ENCODE assay signal across 8 cellular contexts in the genomic region with DNA sequence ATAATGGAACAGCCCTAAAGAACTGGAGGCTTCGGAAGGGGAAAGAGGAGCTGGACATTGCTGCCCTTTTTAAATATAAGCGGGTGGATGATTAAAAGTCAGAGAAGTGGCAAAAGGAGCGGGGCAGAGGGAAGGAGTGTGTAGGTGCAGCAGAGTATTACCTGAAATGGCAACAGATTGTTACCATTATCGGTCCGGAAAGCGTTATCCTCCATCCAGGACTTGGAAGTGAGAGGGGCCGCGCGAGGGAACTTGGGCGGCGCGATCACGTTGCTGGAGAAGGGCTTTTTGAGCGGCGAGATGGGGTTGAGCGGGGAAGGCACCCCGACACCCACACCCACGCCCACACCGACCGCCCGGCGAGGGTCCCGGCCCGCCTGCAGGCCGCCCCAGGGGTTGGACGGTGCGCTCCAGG. TPM values are rescaled to one million over a fixed set of nuclear protein-coding genes. Genes with fewer than 3 reads are reported as not detected.
DNase-seq lines count a peak whose midpoint lies in the region; ATAC-seq, FAIRE-seq and TF ChIP-seq lines count a peak whose summit lies in the region.

No MANE protein-coding gene starts in this region.

- H3K4me1 ChIP-seq in upper lobe of left lung, result peaks cover 25 to 46% (median 36%) of the 10 kb centered on the region in 4 donors

- 50 to 52% methylated on average over 23 to 27 of the region's 27 CpGs for WGBS in upper lobe of left lung, 2 donors

- peaks cover 19% of the 10 kb centered on the region for H3K27me3 Mint-ChIP-seq in activated T-cell treated with anti-CD3 and anti-CD28 coated beads, Interleukin-2, amount 50 U/mL, for 24 hours
- H3K27me3 Mint-ChIP-seq in memory B cell, result no peaks in the 10 kb centered on the region

- no peak for FAIRE-seq in bronchial epithelial cell (lab: Jason Lieb, UNC)

- peaks cover 40% of the 10 kb centered on the region for H3K4me1 Mint-ChIP-seq in activated T-cell treated with anti-CD3 and anti-CD28 coated beads, Interleukin-2, amount 50 U/mL, for 24 hours (ENCODE audit: low read depth)
- peaks cover 31% of the 10 kb centered on the region for H3K4me1 Mint-ChIP-seq in memory B cell

- H3K36me3 Mint-ChIP-seq in activated T-cell treated with anti-CD3 and anti-CD28 coated beads, Interleukin-2, amount 50 U/mL, for 24 hours (ENCODE audit: low read depth), result peaks cover 6% of the 10 kb centered on the region
- peaks cover 3% of the 10 kb centered on the region for H3K36me3 Mint-ChIP-seq in memory B cell

- no peak for DNase-seq in activated T-cell treated with anti-CD3 and anti-CD28 coated beads, Interleukin-2, amount 50 U/mL, for 24 hours
- DNase-seq in activated T-cell treated with anti-CD3 and anti-CD28 coated beads for 4 hours (no peak), bronchial epithelial cell (ENCODE audit: low read depth) (no peak), memory B cell (ENCODE audit: low spot score in 2 of 2) (no peak), upper lobe of left lung (no peak), KG1 (lab: John Stamatoyannopoulos, UW) (no peak)
- no peak for DNase-seq in NK-92 treated with Interleukin-12 subunit alpha and Interleukin-12 subunit beta, amount 100 ng/mL, for 24 hours (lab: John Stamatoyannopoulos, UW)

- no peak for TF ChIP-seq CTCF in bronchial epithelial cell (IDR thresholded peaks at IDR 0.05; ENCODE audit: insufficient read depth, low read length, severe bottlenecking)
- TF ChIP-seq CTCF in upper lobe of left lung (IDR thresholded peaks at IDR 0.05), result no peak

- TF ChIP-seq POLR2A in upper lobe of left lung (IDR thresholded peaks at IDR 0.05), result no peak

- H3K27ac ChIP-seq in upper lobe of left lung, result peak overlapping the region; percentile 84 to 91 (median 86)

- H3K9me3 ChIP-seq in upper lobe of left lung, result no peaks in the 10 kb centered on the region

- H3K36me3 ChIP-seq in bronchial epithelial cell (ENCODE audit: control insufficient read depth, insufficient read depth, low read length) (peaks cover 3% of the 10 kb centered on the region), upper lobe of left lung (no peaks in the 10 kb centered on the region)

- H3K4me3 ChIP-seq in bronchial epithelial cell (ENCODE audit: low read depth, low read length) (peak overlapping the region; percentile 81), upper lobe of left lung (peak overlapping the region; percentile 19 to 75 (median 62))

- ATAC-seq in memory B cell (ENCODE audit: low read depth) (no peak), upper lobe of left lung (ENCODE audit: low FRiP score in 2 of 2) (peak in 1 of 2 donors; percentile 4), GM18511 (IDR thresholded peaks at IDR 0.05; ENCODE audit: unreplicated experiment) (no peak)

- H3K9me3 Mint-ChIP-seq in activated T-cell treated with anti-CD3 and anti-CD28 coated beads, Interleukin-2, amount 50 U/mL, for 24 hours, result no peaks in the 10 kb centered on the region
- H3K9me3 Mint-ChIP-seq in memory B cell, result no peaks in the 10 kb centered on the region

- no peak overlapping the region for H3K27ac Mint-ChIP-seq in activated T-cell treated with anti-CD3 and anti-CD28 coated beads, Interleukin-2, amount 50 U/mL, for 24 hours
- peak overlapping the region; percentile 56 for H3K27ac Mint-ChIP-seq in memory B cell

- no peak for TF ChIP-seq EP300 in upper lobe of left lung (IDR thresholded peaks at IDR 0.05)

- peak overlapping the region; percentile 66 for H3K4me3 Mint-ChIP-seq in activated T-cell treated with anti-CD3 and anti-CD28 coated beads, Interleukin-2, amount 50 U/mL, for 24 hours
- peak overlapping the region; percentile 90 for H3K4me3 Mint-ChIP-seq in memory B cell

- H3K27me3 ChIP-seq in bronchial epithelial cell (ENCODE audit: control insufficient read depth, insufficient read depth, low read length) (no peaks in the 10 kb centered on the region), upper lobe of left lung (no peaks in the 10 kb centered on the region)

RNA-seq across cellular contexts. Expression of a gene that starts 51.7 kb away (rescaled TPM):
- total RNA-seq in bronchial epithelial cell (2.4 and 3.3 TPM in 2 replicates), upper lobe of left lung (10 to 100 TPM in 2 of 6 donors, 1 to 10 TPM in 4; 5.2 to 12.6 (median 7.2) TPM)

RNA-seq across cellular contexts. Expression of a gene that starts 51.8 kb away (rescaled TPM):
- total RNA-seq in bronchial epithelial cell, result 23.2 and 26.8 TPM in 2 replicates
- total RNA-seq in upper lobe of left lung, result 10 to 100 TPM in 5 of 6 donors, 1 to 10 TPM in 1; 8.4 to 56.5 (median 22.6) TPM
